Comparison of ENCODE assay signal across 14 cellular contexts in genomic region chr5:68762201-68762600, GRCh38.
A peak's percentile ranks its signal among the peaks of the same experiment; 100 is the strongest.
DNase-seq lines count a peak whose midpoint lies in the region; ATAC-seq and TF ChIP-seq lines count a peak whose summit lies in the region.
"Had no signal": no experiment of that assay in that cellular context is flagged by ENCODE, and none has a peak within 500 bp of the region (broad histone marks: within the 10 kb centered on the region; RNA-seq: fewer than 3 reads in every experiment).

No MANE protein-coding gene starts in this region.

- H3K4me3 ChIP-seq in PC-3 (ENCODE audit: low read length) (no peak overlapping the region), ovary (no peak overlapping the region)
- H3K4me3 ChIP-seq: BLaER1 had no signal

- 74 to 91% (median 85%) methylated on average over 2 of the region's 2 CpGs for WGBS in ovary, 3 donors

- H3K27ac Mint-ChIP-seq in T-helper 2 cell treated with Interferon-gamma antibody and Interleukin-4, amounts not matched to agents 5 μg/mL and 100 μg/mL, for 36 hours = no peak overlapping the region
- H3K27ac Mint-ChIP-seq: CD8-positive, alpha-beta memory T cell; H9 had no signal

- no peaks in the 10 kb centered on the region for H3K9me2 ChIP-seq in PC-3 (replicated peaks; ENCODE audit: low read length)

- BruUV-seq in PC-3 (replicated peaks; lab: Mats Ljungman, UMichigan) = no TSS peak

- no peak for TF ChIP-seq CTCF in PC-3 (conservative IDR thresholded peaks at IDR 0.05; ENCODE audit: low read depth, low read length)
- no peak for TF ChIP-seq CTCF in ovary (IDR thresholded peaks at IDR 0.05)

- H3K27ac ChIP-seq in PC-3 (ENCODE audit: low read length) = no peak overlapping the region
- H3K27ac ChIP-seq in epithelial cell of prostate = no peak overlapping the region
- H3K27ac ChIP-seq in ovary = no peak overlapping the region
- H3K27ac ChIP-seq: BLaER1 had no signal

- H3K36me3 ChIP-seq in PC-3 (ENCODE audit: low read depth, low read length) = no peaks in the 10 kb centered on the region
- no peaks in the 10 kb centered on the region for H3K36me3 ChIP-seq in ovary
- H3K36me3 ChIP-seq: BLaER1 had no signal

- H3K4me1 ChIP-seq in PC-3 (ENCODE audit: insufficient read depth, low read length) (no peaks in the 10 kb centered on the region), ovary (ENCODE audit: insufficient read depth) (no peaks in the 10 kb centered on the region)

- no peaks in the 10 kb centered on the region for H3F3A ChIP-seq in PC-3 (ENCODE audit: low read length, unreplicated experiment)

- H3K4me1 Mint-ChIP-seq in T-helper 2 cell treated with Interferon-gamma antibody and Interleukin-4, amounts not matched to agents 5 μg/mL and 100 μg/mL, for 36 hours (ENCODE audit: low read depth) = no peaks in the 10 kb centered on the region
- H3K4me1 Mint-ChIP-seq: CD8-positive, alpha-beta memory T cell; H9 had no signal

- H3K36me3 Mint-ChIP-seq in T-helper 2 cell treated with Interferon-gamma antibody and Interleukin-4, amounts not matched to agents 5 μg/mL and 100 μg/mL, for 36 hours (ENCODE audit: low read depth) = no peaks in the 10 kb centered on the region
- H3K36me3 Mint-ChIP-seq: CD8-positive, alpha-beta memory T cell had no signal

- H3K79me2 ChIP-seq in PC-3 (ENCODE audit: low read length) = no peaks in the 10 kb centered on the region

- intact Hi-C loops in PC-3 (cut with micrococcal nuclease) (no loop called here), ovary (cut with DNase I) (no loop called here)

- peak; percentile 21 for DNase-seq in EH (ENCODE audit: low read depth)
- DNase-seq in PC-3 = peak; percentile 3
- peak; percentile 0 for DNase-seq in epithelial cell of prostate (ENCODE audit: low read depth, low spot score)
- DNase-seq in foreskin melanocyte = peak; percentile 50
- DNase-seq in ovary = no peak
- DNase-seq in T-helper 2 cell treated with Interferon-gamma antibody and Interleukin-4, amounts not matched to agents 5 μg/mL and 100 μg/mL, for 36 hours (ENCODE audit: low spot score) = no peak
- DNase-seq: 8988T; AML-193; CD8-positive, alpha-beta memory T cell; DMS53; GOT3; H9 had no signal

- H3K4me3 Mint-ChIP-seq in T-helper 2 cell treated with Interferon-gamma antibody and Interleukin-4, amounts not matched to agents 5 μg/mL and 100 μg/mL, for 36 hours = no peak overlapping the region
- H3K4me3 Mint-ChIP-seq: CD8-positive, alpha-beta memory T cell; H9 had no signal

- ATAC-seq in PC-3 = no peak
- ATAC-seq in GM19035 (IDR thresholded peaks at IDR 0.05; ENCODE audit: unreplicated experiment) = no peak

- H3K9me3 ChIP-seq in PC-3 (ENCODE audit: low read length) (no peaks in the 10 kb centered on the region), ovary (no peaks in the 10 kb centered on the region)

- TF ChIP-seq EP300 in ovary (IDR thresholded peaks at IDR 0.05) = no peak

- CTCF ChIA-PET in PC-3 (lab: Charles Lee) = no interaction called here

- H3K4me2 ChIP-seq in PC-3 (ENCODE audit: low read length) = no peak overlapping the region
- H3K4me2 ChIP-seq: BLaER1 had no signal

- no peaks in the 10 kb centered on the region for H3K27me3 ChIP-seq in PC-3 (ENCODE audit: low read length)
- no peaks in the 10 kb centered on the region for H3K27me3 ChIP-seq in ovary
- H3K27me3 ChIP-seq: BLaER1 had no signal

- POLR2A ChIA-PET in PC-3 (lab: Charles Lee; ENCODE audit: unreplicated experiment) = no interaction called here

- TF ChIP-seq POLR2A in ovary (IDR thresholded peaks at IDR 0.05) = no peak

- peaks cover 6% of the 10 kb centered on the region for H3K27me3 Mint-ChIP-seq in T-helper 2 cell treated with Interferon-gamma antibody and Interleukin-4, amounts not matched to agents 5 μg/mL and 100 μg/mL, for 36 hours (ENCODE audit: low read depth)
- H3K27me3 Mint-ChIP-seq: CD8-positive, alpha-beta memory T cell had no signal

- H3K9me3 Mint-ChIP-seq in T-helper 2 cell treated with Interferon-gamma antibody and Interleukin-4, amounts not matched to agents 5 μg/mL and 100 μg/mL, for 36 hours = no peaks in the 10 kb centered on the region
- H3K9me3 Mint-ChIP-seq: CD8-positive, alpha-beta memory T cell; H9 had no signal

- H3K9ac ChIP-seq in PC-3 (ENCODE audit: low read length) = no peak overlapping the region
- H3K9ac ChIP-seq: BLaER1 had no signal

- H2AFZ ChIP-seq in PC-3 (ENCODE audit: low read length) = no peak overlapping the region

- H4K20me1 ChIP-seq in PC-3 (ENCODE audit: low read length) = no peaks in the 10 kb centered on the region
- H4K20me1 ChIP-seq: BLaER1 had no signal

Comparison
In these comparisons a context has a peak if more than half of its experiments do, and no peak if none do; other contexts are left out.
1. DNase-seq: peak in EH (single experiment), PC-3 (single experiment), epithelial cell of prostate (single experiment) and foreskin melanocyte (single experiment); none in ovary (0 of 5) and T-helper 2 cell treated with Interferon-gamma antibody and Interleukin-4, amounts not matched to agents 5 μg/mL and 100 μg/mL, for 36 hours (single experiment).